11 cellular contexts compared by ENCODE assay signal in the genomic region with DNA sequence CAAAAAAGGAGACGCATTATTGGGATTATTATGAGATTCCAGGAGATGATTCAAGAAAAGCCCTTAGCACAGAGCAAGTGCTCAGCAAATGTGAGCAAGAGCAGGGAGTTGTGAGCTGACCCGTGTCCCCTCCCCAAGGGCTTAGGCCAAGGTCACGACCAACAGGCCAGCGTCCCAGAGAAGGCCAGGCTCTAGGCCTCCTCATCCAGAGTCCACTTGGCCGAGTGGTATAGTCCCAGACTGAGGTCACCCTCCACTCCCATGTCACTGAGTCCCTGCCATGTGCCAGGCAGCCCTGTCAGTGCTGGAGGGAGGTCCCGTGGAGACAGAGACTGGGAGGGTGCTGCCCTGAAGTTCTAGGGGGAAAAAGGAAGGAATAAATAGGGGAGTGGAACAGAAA. TPM values are rescaled to one million over a fixed set of nuclear protein-coding genes. Genes with fewer than 3 reads are reported as not detected.
DNase-seq lines count a peak whose midpoint lies in the region; ATAC-seq and TF ChIP-seq lines count a peak whose summit lies in the region.
"Had no signal": no experiment of that assay in that cellular context is flagged by ENCODE, and none has a peak within 500 bp of the region (broad histone marks: within the 10 kb centered on the region; RNA-seq: fewer than 3 reads in every experiment).

No MANE protein-coding gene starts in this region.

- no peaks in the 10 kb centered on the region for H3K27me3 ChIP-seq in CD8-positive, alpha-beta memory T cell (ENCODE audit: insufficient read depth, low read length, poor library complexity, severe bottlenecking)
- no peaks in the 10 kb centered on the region for H3K27me3 ChIP-seq in KMS-11 (ENCODE audit: insufficient read depth, low read depth)
- H3K27me3 ChIP-seq in esophagus muscularis mucosa: no peaks in the 10 kb centered on the region

- H2AFZ ChIP-seq in KMS-11 (ENCODE audit: low read depth): peak overlapping the region; percentile 64; the same call in 1 of the 2 replicates

- no peak overlapping the region for H3K9ac ChIP-seq in KMS-11

- H3K4me2 ChIP-seq in KMS-11: no peak overlapping the region

- H3K4me1 ChIP-seq in CD8-positive, alpha-beta memory T cell (ENCODE audit: insufficient read depth, low read length): peaks cover 2% of the 10 kb centered on the region
- H3K4me1 ChIP-seq in KMS-11 (ENCODE audit: low read depth, poor library complexity, severe bottlenecking) (peaks cover 6% of the 10 kb centered on the region), esophagus muscularis mucosa (peaks cover 18 to 33% (median 23%) of the 10 kb centered on the region in 4 donors)

- H3K9me3 Mint-ChIP-seq in CD8-positive, alpha-beta memory T cell: no peaks in the 10 kb centered on the region
- H3K9me3 Mint-ChIP-seq in neural crest cell: no peaks in the 10 kb centered on the region

- CTCF ChIA-PET in CD8-positive, alpha-beta memory T cell (lab: Charles Lee): interaction anchor here (0.9 to 6.3 kb wide), 8 partner anchors 8 to 1025 kb away, joined by 3 to 79 read pairs (median 6); a partner anchor contains a TSS

- no peak for ATAC-seq in sciatic nerve
- ATAC-seq in left colon: no peak

- no peaks in the 10 kb centered on the region for H3K36me3 Mint-ChIP-seq in CD8-positive, alpha-beta memory T cell
- no peaks in the 10 kb centered on the region for H3K36me3 Mint-ChIP-seq in neural crest cell (ENCODE audit: low read depth)

- H3K4me3 Mint-ChIP-seq in CD8-positive, alpha-beta memory T cell: peak overlapping the region; percentile 34 to 91 (median 73)
- H3K4me3 Mint-ChIP-seq in neural crest cell: peak overlapping the region; percentile 66

- H3K9me3 ChIP-seq in CD8-positive, alpha-beta memory T cell (ENCODE audit: low read length): no peaks in the 10 kb centered on the region
- no peaks in the 10 kb centered on the region for H3K9me3 ChIP-seq in esophagus muscularis mucosa

- WGBS in esophagus muscularis mucosa: 81% methylated on average over 6 of the region's 6 CpGs

- no peaks in the 10 kb centered on the region for H3K36me3 ChIP-seq in CD8-positive, alpha-beta memory T cell (ENCODE audit: insufficient read depth, low read length)
- no peaks in the 10 kb centered on the region for H3K36me3 ChIP-seq in KMS-11 (ENCODE audit: insufficient read depth)
- H3K36me3 ChIP-seq in esophagus muscularis mucosa: no peaks in the 10 kb centered on the region

- H4K20me1 ChIP-seq in KMS-11 (ENCODE audit: insufficient read depth): no peaks in the 10 kb centered on the region

- POLR2A ChIA-PET in CD8-positive, alpha-beta memory T cell (lab: Charles Lee): no interaction called here

- TF ChIP-seq CTCF in KMS-11 (conservative IDR thresholded peaks at IDR 0.05; ENCODE audit: low read depth, low read length) (no peak), esophagus muscularis mucosa (IDR thresholded peaks at IDR 0.05) (no peak), neural crest cell (conservative IDR thresholded peaks at IDR 0.05) (no peak)

- peaks cover 4 to 13% (median 5%) of the 10 kb centered on the region in 3 donors for H3K4me1 Mint-ChIP-seq in CD8-positive, alpha-beta memory T cell
- H3K4me1 Mint-ChIP-seq in neural crest cell: peaks cover 33% of the 10 kb centered on the region

- TF ChIP-seq POLR2A in esophagus muscularis mucosa (IDR thresholded peaks at IDR 0.05; ENCODE audit: low read depth): no peak

- no peaks in the 10 kb centered on the region for H3K79me2 ChIP-seq in KMS-11 (ENCODE audit: insufficient read depth, low read depth)

- DNase-seq in CD8-positive, alpha-beta memory T cell: no peak
- DNase-seq in esophagus muscularis mucosa (ENCODE audit: extremely low spot score) (no peak), neural crest cell (ENCODE audit: low read depth, low spot score) (no peak), head of caudate nucleus (no peak), sciatic nerve (ENCODE audit: low spot score) (no peak), hippocampal formation (lab: John Stamatoyannopoulos, UW) (no peak), left colon (no peak)
- DNase-seq: erythroblast, NCI-H774 had no signal

- TF ChIP-seq EP300 in esophagus muscularis mucosa (IDR thresholded peaks at IDR 0.05): no peak

- peaks cover 5 to 7% of the 10 kb centered on the region in 2 donors for H3K27me3 Mint-ChIP-seq in CD8-positive, alpha-beta memory T cell
- H3K27me3 Mint-ChIP-seq in neural crest cell (ENCODE audit: low read depth): peaks cover 3% of the 10 kb centered on the region

- H3K4me3 ChIP-seq in CD8-positive, alpha-beta memory T cell (ENCODE audit: low read length): no peak overlapping the region
- H3K4me3 ChIP-seq in KMS-11 (IDR thresholded peaks at IDR 0.05; ENCODE audit: insufficient read depth, low read depth, low read length) (no peak overlapping the region), esophagus muscularis mucosa (no peak overlapping the region)
- H3K4me3 ChIP-seq: SK-N-MC had no signal

- peak overlapping the region in 4 of 8 donors; percentile 1 to 82 (median 61) for H3K27ac Mint-ChIP-seq in CD8-positive, alpha-beta memory T cell
- no peak overlapping the region for H3K27ac Mint-ChIP-seq in neural crest cell (ENCODE audit: unreplicated experiment)

- intact Hi-C loops in esophagus muscularis mucosa (cut with DNase I) (loop anchor here (5.0 to 10.0 kb wide), 3 partner anchors 562 to 869 kb away; a partner anchor contains a TSS), head of caudate nucleus (cut with DNase I) (loop anchor here (10.0 kb wide), 3 partner anchors 572 to 872 kb away; no protein-coding TSS in a partner anchor), sciatic nerve (cut with DNase I) (loop anchor here (10.0 kb wide), 1 partner anchor 862 kb away; no protein-coding TSS in a partner anchor), left colon (cut with DNase I, micrococcal nuclease) (loop anchor here in 1 of 2 donors (5.0 to 10.0 kb wide), 2 partner anchors 869 to 1022 kb away; a partner anchor contains a TSS)

- no peak overlapping the region for H3K27ac ChIP-seq in CD8-positive, alpha-beta memory T cell (ENCODE audit: low read depth, low read length)
- H3K27ac ChIP-seq in KMS-11 (no peak overlapping the region), esophagus muscularis mucosa (replicated peaks in 1 of 4) (peak overlapping the region; percentile 54 to 71 (median 64))
- H3K27ac ChIP-seq: SK-N-MC had no signal

RNA-seq across cellular contexts. Expression of a gene that starts 44.0 kb away (rescaled TPM):
- 10 to 100 TPM; 48.9 to 52.1 TPM for total RNA-seq in CD8-positive, alpha-beta memory T cell
- 30.4 TPM for polyA plus RNA-seq in CD8-positive, alpha-beta memory T cell
- total RNA-seq in esophagus muscularis mucosa (10 to 100 TPM; 19.9 to 43.1 (median 33.1) TPM), neural crest cell (27.2 and 27.4 TPM in 2 replicates), sciatic nerve (31.3 TPM), left colon (10 to 100 TPM; 21.9 to 25.7 TPM)

RNA-seq across cellular contexts. Expression of a gene that starts 51.7 kb away (rescaled TPM):
- total RNA-seq in CD8-positive, alpha-beta memory T cell: 100 to 1,000 TPM; 279 to 288 TPM
- polyA plus RNA-seq in CD8-positive, alpha-beta memory T cell: 12.0 TPM
- total RNA-seq in esophagus muscularis mucosa (1 to 10 TPM; 1.2 to 6.4 (median 3.1) TPM), neural crest cell (223 and 228 TPM in 2 replicates), sciatic nerve (4.6 TPM), left colon (10 to 100 TPM; 10.4 to 16.4 TPM)

Comparison
In these comparisons a context has a peak if more than half of its experiments do, and no peak if none do; other contexts are left out.
1. H3K27ac ChIP-seq: peak in esophagus muscularis mucosa (4 of 4); none in CD8-positive, alpha-beta memory T cell (single experiment) and KMS-11 (single experiment).
2. RNA of a gene that starts 51.7 kb away (total RNA-seq): 279 to 288 TPM in CD8-positive, alpha-beta memory T cell and 223 to 228 TPM in neural crest cell; 10.4 to 16.4 TPM in left colon, 4.6 TPM in sciatic nerve (single experiment) and 1.2 to 6.4 TPM in esophagus muscularis mucosa; every median in the first group is over 10 times any median in the second.